18 cellular contexts compared by ENCODE assay signal in genomic region chr13:21573920-21574712, GRCh38.
"Had no signal": no experiment of that assay in that cellular context is flagged by ENCODE, and none has a peak within 500 bp of the region (broad histone marks: within the 10 kb centered on the region; RNA-seq: fewer than 3 reads in every experiment).

No MANE protein-coding gene starts in this region.

- H3K9me3 ChIP-seq: ascending aorta, gastroesophageal sphincter, heart right ventricle, left lung, mucosa of descending colon, right atrium auricular region, stomach, testis, upper lobe of right lung had no signal

- H3K27ac ChIP-seq: ascending aorta, gastroesophageal sphincter, heart right ventricle, left lung, right atrium auricular region, stomach, testis, upper lobe of right lung had no signal

- H3K27me3 Mint-ChIP-seq: progenitor cell of endocrine pancreas had no signal

- H3K27me3 ChIP-seq: ascending aorta, gastroesophageal sphincter, heart right ventricle, left lung, right atrium auricular region, stomach, testis, upper lobe of right lung had no signal

- H3K4me3 ChIP-seq: ascending aorta, gastroesophageal sphincter, heart right ventricle, left lung, mucosa of descending colon, right atrium auricular region, stomach, testis, upper lobe of right lung had no signal

- H3K9me3 Mint-ChIP-seq: endodermal cell; T-helper 2 cell treated with Interferon-gamma antibody and Interleukin-4, amounts not matched to agents 5 μg/mL and 100 μg/mL, for 36 hours had no signal

- ATAC-seq: gastroesophageal sphincter, heart right ventricle, left lung, mucosa of descending colon, upper lobe of right lung had no signal

- H3K4me3 Mint-ChIP-seq: endodermal cell; nephron progenitor cell; T-helper 2 cell treated with Interferon-gamma antibody and Interleukin-4, amounts not matched to agents 5 μg/mL and 100 μg/mL, for 36 hours had no signal

- H3K36me3 ChIP-seq: ascending aorta, gastroesophageal sphincter, heart right ventricle, left lung, right atrium auricular region, stomach, upper lobe of right lung had no signal

- H3K27ac Mint-ChIP-seq: endodermal cell; nephron progenitor cell; progenitor cell of endocrine pancreas; T-helper 2 cell treated with Interferon-gamma antibody and Interleukin-4, amounts not matched to agents 5 μg/mL and 100 μg/mL, for 36 hours had no signal

- H3K4me1 ChIP-seq: ascending aorta, gastroesophageal sphincter, right atrium auricular region, testis had no signal

- DNase-seq: activated naive CD4-positive, alpha-beta T cell; activated T-cell treated with anti-CD3 and anti-CD28 coated beads for 4 hours; dermis blood vessel endothelial cell; endodermal cell; heart right ventricle; left lung; mammary epithelial cell; mucosa of descending colon; nephron progenitor cell; occipital lobe; stomach; testis; upper lobe of right lung had no signal
